ENCODE assay signal across 34 cellular contexts in the genomic region with DNA sequence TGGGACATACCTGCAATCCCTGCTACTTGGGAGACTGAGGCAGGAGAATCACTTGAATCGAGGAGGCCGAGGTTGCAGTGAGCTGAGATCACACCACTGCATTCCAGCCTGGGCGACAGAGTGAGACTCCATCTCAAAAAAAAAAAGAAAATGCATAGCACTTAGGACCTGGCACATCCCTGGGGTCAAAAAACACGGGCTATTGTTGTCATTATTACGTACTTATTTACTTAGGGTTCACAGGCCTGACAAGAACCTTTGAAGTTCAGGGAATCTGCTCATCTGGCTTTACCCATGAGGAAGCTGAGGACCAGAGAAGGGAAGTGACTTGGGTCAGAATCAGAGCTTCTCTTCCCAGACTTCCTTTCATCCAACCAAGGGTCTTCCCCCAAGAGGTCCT. TPM values are rescaled to one million over a fixed set of nuclear protein-coding genes. Genes with fewer than 3 reads are reported as not detected.
DNase-seq lines count a peak whose midpoint lies in the region; ATAC-seq, FAIRE-seq and TF ChIP-seq lines count a peak whose summit lies in the region.
"Had no signal": no experiment of that assay in that cellular context is flagged by ENCODE, and none has a peak within 500 bp of the region (broad histone marks: within the 10 kb centered on the region; RNA-seq: fewer than 3 reads in every experiment).

No MANE protein-coding gene starts in this region.

- H4K20me1 ChIP-seq in HepG2 (ENCODE audit: insufficient read depth, low read length) (no peaks in the 10 kb centered on the region), hepatocyte (ENCODE audit: insufficient read depth, poor library complexity, severe bottlenecking) (no peaks in the 10 kb centered on the region)

- H3K27ac ChIP-seq in HepG2 (ENCODE audit: extremely low read length, insufficient read depth, low read length) (no peak overlapping the region), right lobe of liver (no peak overlapping the region), hepatocyte (peak overlapping the region; percentile 27)
- H3K27ac ChIP-seq: 22Rv1; A549; BLaER1; BLaER1 treated with 17β-estradiol and CSF1 and Interleukin-3, amounts not matched to agents 10 nM and 100 nM; C4-2B had no signal

- H3K27me3 ChIP-seq in HepG2 (ENCODE audit: control insufficient read depth in 1 of 2, insufficient read depth in 2 of 2, low read length in 2 of 2), result no peaks in the 10 kb centered on the region
- no peaks in the 10 kb centered on the region for H3K27me3 ChIP-seq in right lobe of liver
- H3K27me3 ChIP-seq in hepatocyte, result no peaks in the 10 kb centered on the region
- H3K27me3 ChIP-seq: BE2C had no signal

- TF ChIP-seq POLR2A in HepG2 (IDR thresholded peaks at IDR 0.05; ENCODE audit: insufficient read depth in 1 of 2, low read depth in 2 of 2, low read length in 2 of 2) (no peak), right lobe of liver (IDR thresholded peaks at IDR 0.05) (no peak)

- in situ Hi-C loops in HepG2 (cut with HindIII; ENCODE audit: extremely low pct_ligation_motif_present, low pct_unique_long_range_greater_than_20kb), result no loop called here

- no peaks in the 10 kb centered on the region for H3K36me3 ChIP-seq in HepG2 (replicated peaks in 1 of 2; ENCODE audit: control insufficient read depth in 1 of 2, insufficient read depth in 2 of 2, low read length in 2 of 2)
- no peaks in the 10 kb centered on the region for H3K36me3 ChIP-seq in right lobe of liver
- H3K36me3 ChIP-seq in hepatocyte (replicated peaks; ENCODE audit: insufficient read depth, low read depth), result no peaks in the 10 kb centered on the region
- H3K36me3 ChIP-seq: BE2C; BLaER1; BLaER1 treated with 17β-estradiol and CSF1 and Interleukin-3, amounts not matched to agents 10 nM and 100 nM had no signal

- H3K9ac ChIP-seq in HepG2 (ENCODE audit: insufficient read depth, low read depth, low read length), result no peak overlapping the region
- H3K9ac ChIP-seq: BLaER1; BLaER1 treated with 17β-estradiol and CSF1 and Interleukin-3, amounts not matched to agents 10 nM and 100 nM had no signal

- TF ChIP-seq EP300 in HepG2 (IDR thresholded peaks at IDR 0.05; ENCODE audit: low read depth in 2 of 2, low read length in 2 of 2), result peak in 1 of 2 experiments; percentile 66; a peak in 2 of 4 replicates
- TF ChIP-seq EP300 in HepG2 (CRISPR knock-in tag; IDR thresholded peaks at IDR 0.05; ENCODE audit: borderline replicate concordance), result 0 out of 2 replicates have a peak, but pooled peaks have one; percentile 13

- H2AFZ ChIP-seq in HepG2 (ENCODE audit: low read length) (no peak overlapping the region), hepatocyte (no peak overlapping the region)

- TF ChIP-seq CTCF in HepG2 (CRISPR knock-in tag; IDR thresholded peaks at IDR 0.05) (no peak), right lobe of liver (IDR thresholded peaks at IDR 0.05) (no peak), hepatocyte (IDR thresholded peaks at IDR 0.05; ENCODE audit: poor library complexity) (no peak)

- no peak for TF ChIP-seq RAD21 in HepG2 (CRISPR knock-in tag; IDR thresholded peaks at IDR 0.05)

- intact Hi-C loops in Right ventricle myocardium inferior (cut with DNase I) (no loop called here), left cardiac atrium (cut with DNase I) (no loop called here), HepG2 (cut with micrococcal nuclease; ENCODE audit: unreplicated experiment) (no loop called here), right lobe of liver (cut with DNase I) (no loop called here)

- H3K9me3 ChIP-seq in HepG2 (ENCODE audit: low read length), result no peaks in the 10 kb centered on the region
- H3K9me3 ChIP-seq in right lobe of liver, result no peaks in the 10 kb centered on the region
- H3K9me3 ChIP-seq in hepatocyte (ENCODE audit: low read depth), result no peaks in the 10 kb centered on the region
- H3K9me3 ChIP-seq: A549; BE2C; BLaER1; BLaER1 treated with 17β-estradiol and CSF1 and Interleukin-3, amounts not matched to agents 10 nM and 100 nM; Caco-2 had no signal

- CTCF ChIA-PET in HepG2 (lab: Yijun Ruan, JAX; ENCODE audit: low intra/inter-chr PET ratio, low total read pairs), result no interaction called here

- POLR2A ChIA-PET in HepG2 (lab: Yijun Ruan, JAX), result no interaction called here

- peak; percentile 63 for FAIRE-seq in HepG2 (lab: Jason Lieb, UNC)
- FAIRE-seq: A204.1, A549, D721Med had no signal

- no peaks in the 10 kb centered on the region for H3K79me2 ChIP-seq in HepG2 (ENCODE audit: insufficient read depth, low read length)
- H3K79me2 ChIP-seq in hepatocyte, result no peaks in the 10 kb centered on the region

- H3K9me2 ChIP-seq in hepatocyte (replicated peaks; ENCODE audit: insufficient read depth), result no peaks in the 10 kb centered on the region

- H3K4me2 ChIP-seq in HepG2 (ENCODE audit: low read depth, low read length) (peak overlapping the region; percentile 42), hepatocyte (no peak overlapping the region)
- H3K4me2 ChIP-seq: A549, BLaER1 had no signal

- DNase-seq in DMS53 (lab: John Stamatoyannopoulos, UW), result peak; percentile 63
- DNase-seq in DMS53 treated with DMSO at 0.1 percent for 48 hours (lab: John Stamatoyannopoulos, UW; ENCODE audit: unreplicated experiment), result no peak
- peak; percentile 37 for DNase-seq in Right ventricle myocardium inferior (ENCODE audit: missing footprints)
- no peak for DNase-seq in left cardiac atrium
- peak; percentile 87 for DNase-seq in HepG2 (ENCODE audit: low spot score)
- DNase-seq in right lobe of liver, result no peak
- DNase-seq in hepatocyte (ENCODE audit: low spot score), result no peak
- DNase-seq: 8988T; ACHN; AML-193; BE2C; C1 segment of cervical spinal cord; Calu3; CD4-positive, alpha-beta memory T cell; CD4-positive, alpha-beta T cell; CD4-positive, CD25-positive, alpha-beta regulatory T cell; CD8-positive, alpha-beta memory T cell; CD8-positive, alpha-beta T cell; COR-L47; DMS 273 treated with DMSO at 0.1 percent for 48 hours; DMS153; DMS79; DMS79 treated with DMSO at 0.1 percent for 48 hours; DND-41; EL had no signal

- BruUV-seq in HepG2 (replicated peaks; lab: Mats Ljungman, UMichigan), result no TSS peak

- no peak for ATAC-seq in Right ventricle myocardium inferior
- ATAC-seq in left cardiac atrium, result no peak
- ATAC-seq in HepG2, result peak; percentile 58
- ATAC-seq in right lobe of liver, result no peak
- ATAC-seq in GM18519 (IDR thresholded peaks at IDR 0.05; ENCODE audit: low FRiP score, unreplicated experiment), result no peak
- ATAC-seq: A549; CD8-positive, alpha-beta T cell had no signal

- peaks cover 83% of the 10 kb centered on the region for H3K4me1 ChIP-seq in HepG2 (ENCODE audit: insufficient read depth, low read length)
- H3K4me1 ChIP-seq in right lobe of liver, result no peaks in the 10 kb centered on the region
- peaks cover 14% of the 10 kb centered on the region for H3K4me1 ChIP-seq in hepatocyte (ENCODE audit: insufficient read depth)
- H3K4me1 ChIP-seq: A549, BE2C, BLaER1 had no signal

- H3K4me3 ChIP-seq in HepG2 (replicated peaks in 1 of 3; ENCODE audit: insufficient read depth in 1 of 3, low read depth in 2 of 3, low read length in 3 of 3), result no peak overlapping the region
- no peak overlapping the region for H3K4me3 ChIP-seq in right lobe of liver
- no peak overlapping the region for H3K4me3 ChIP-seq in hepatocyte
- H3K4me3 ChIP-seq: A549; BLaER1; BLaER1 treated with 17β-estradiol and CSF1 and Interleukin-3, amounts not matched to agents 10 nM and 100 nM had no signal

- WGBS in HepG2 (ENCODE audit: low lambda C conversion rate), result 0% methylated on average over 5 of the region's 5 CpGs
- 81% methylated on average over 5 of the region's 5 CpGs for WGBS in right lobe of liver (ENCODE audit: insufficient coverage, low coverage, low lambda C conversion rate, missing lambda C conversion rate)
- 59% methylated on average over 5 of the region's 5 CpGs for WGBS in hepatocyte (ENCODE audit: low lambda C conversion rate, missing lambda C conversion rate)

RNA-seq across cellular contexts. Expression of a gene that starts 35.2 kb away (rescaled TPM):
- total RNA-seq in Right ventricle myocardium inferior, result 17.6 TPM
- total RNA-seq in left cardiac atrium, result 10 to 100 TPM; 17.9 to 18.0 TPM
- total RNA-seq in HepG2 (2016; rRNA removed; fragmentation: Illumina TruSeq; extraction: Trizol), result 35.6 and 36.9 TPM in 2 replicates
- 47.1 and 69.5 TPM in 2 replicates for total RNA-seq in HepG2 (2016; cell fraction: cytosol; rRNA removed; fragmentation: Illumina TruSeq; extraction: Trizol; ENCODE audit: low read depth)
- 33.2 and 38.5 TPM in 2 replicates for total RNA-seq in HepG2 (2016; cell fraction: insoluble cytoplasmic fraction; rRNA removed; fragmentation: Illumina TruSeq; extraction: Trizol)
- 50.2 and 62.2 TPM in 2 replicates for total RNA-seq in HepG2 (2016; cell fraction: membrane; rRNA removed; fragmentation: Illumina TruSeq; extraction: Trizol)
- total RNA-seq in HepG2 (2016; cell fraction: nucleus; rRNA removed; fragmentation: Illumina TruSeq; extraction: Trizol), result 19.8 and 23.2 TPM in 2 replicates
- polyA plus RNA-seq in HepG2 (2011; rRNA removed), result 31.9 and 36.1 TPM in 2 replicates
- 28.5 and 39.2 TPM in 2 replicates for polyA plus RNA-seq in HepG2 (2011; cell fraction: cytosol; rRNA removed)
- polyA plus RNA-seq in HepG2 (2011; cell fraction: nucleus; rRNA removed), result 27.2 and 35.2 TPM in 2 replicates
- 19.2 and 20.4 TPM in 2 replicates for polyA plus RNA-seq in HepG2 (2012)
- polyA plus RNA-seq in HepG2 (2016; cell fraction: cytosol; fragmentation: Illumina TruSeq; extraction: Trizol; ENCODE audit: low read depth), result 48.5 and 64.8 TPM in 2 replicates
- 32.5 and 38.2 TPM in 2 replicates for polyA plus RNA-seq in HepG2 (2016; cell fraction: insoluble cytoplasmic fraction; fragmentation: Illumina TruSeq; extraction: Trizol; ENCODE audit: low read depth)
- polyA plus RNA-seq in HepG2 (2016; cell fraction: membrane; fragmentation: Illumina TruSeq; extraction: Trizol; ENCODE audit: low read depth), result 43.2 and 48.1 TPM in 2 replicates
- 35.0 and 38.8 TPM in 2 replicates for polyA plus RNA-seq in HepG2 (2016; cell fraction: nucleus; fragmentation: Illumina TruSeq; extraction: Trizol; ENCODE audit: insufficient read depth, low read depth)
- 30.8 and 73.6 TPM in 2 replicates for polyA minus RNA-seq in HepG2 (2011; rRNA and poly(A)+ RNA removed; ENCODE audit: low replicate concordance)
- 7.7 TPM in 2 replicates for polyA minus RNA-seq in HepG2 (2011; cell fraction: cytosol; rRNA and poly(A)+ RNA removed)
- 22.7 and 32.0 TPM in 2 replicates for polyA minus RNA-seq in HepG2 (2011; cell fraction: nucleus; rRNA and poly(A)+ RNA removed)
- 10 to 100 TPM; 14.1 to 25.5 (median 22.4) TPM for total RNA-seq in right lobe of liver
- 54.3 and 59.1 TPM in 2 replicates for total RNA-seq in hepatocyte
- 70.3 and 77.9 TPM in 2 replicates for polyA plus RNA-seq in hepatocyte

Comparison
In these comparisons a context has a peak if more than half of its experiments do, and no peak if none do; other contexts are left out.
1. DNase-seq: peak in DMS53 (single experiment), Right ventricle myocardium inferior (single experiment) and HepG2 (single experiment); none in DMS53 treated with DMSO at 0.1 percent for 48 hours (single experiment), left cardiac atrium (single experiment), right lobe of liver (0 of 3) and hepatocyte (single experiment).